1 cellular context compared by ENCODE assay signal in genomic region chr10:74050653-74051052, GRCh38.
TF ChIP-seq lines count a peak whose summit lies in the region.

No MANE protein-coding gene starts in this region.

TF ChIP-seq in GM23338, 12 proteins besides CTCF, POLR2A, EP300 and RAD21 (continued from another document):
- no peak for TF ChIP-seq REST (IDR thresholded peaks at IDR 0.05; ENCODE audit: unreplicated experiment)
- TF ChIP-seq EZH2 (IDR thresholded peaks at IDR 0.05; ENCODE audit: low read depth, unreplicated experiment), result no peak
- TF ChIP-seq JUNB (IDR thresholded peaks at IDR 0.05; ENCODE audit: unreplicated experiment), result no peak
- no peak for TF ChIP-seq ZNF331 (CRISPR knock-in tag; IDR thresholded peaks at IDR 0.05; ENCODE audit: low read depth)
- no peak for TF ChIP-seq ZNF114 (CRISPR knock-in tag; IDR thresholded peaks at IDR 0.05)
- TF ChIP-seq CREB1 (CRISPR knock-in tag; IDR thresholded peaks at IDR 0.05; ENCODE audit: low read depth), result no peak
- TF ChIP-seq STAT1 (IDR thresholded peaks at IDR 0.05; ENCODE audit: unreplicated experiment), result no peak
- no peak for TF ChIP-seq ETS1 (IDR thresholded peaks at IDR 0.05)
- no peak for TF ChIP-seq ZNF462 (CRISPR knock-in tag; IDR thresholded peaks at IDR 0.05)
- TF ChIP-seq NANOG (IDR thresholded peaks at IDR 0.05; ENCODE audit: borderline replicate concordance), result no peak
- no peak for TF ChIP-seq EZH2phosphoT487 (IDR thresholded peaks at IDR 0.05; ENCODE audit: unreplicated experiment)
